ENCODE assay signal across 9 cellular contexts in the genomic region with DNA sequence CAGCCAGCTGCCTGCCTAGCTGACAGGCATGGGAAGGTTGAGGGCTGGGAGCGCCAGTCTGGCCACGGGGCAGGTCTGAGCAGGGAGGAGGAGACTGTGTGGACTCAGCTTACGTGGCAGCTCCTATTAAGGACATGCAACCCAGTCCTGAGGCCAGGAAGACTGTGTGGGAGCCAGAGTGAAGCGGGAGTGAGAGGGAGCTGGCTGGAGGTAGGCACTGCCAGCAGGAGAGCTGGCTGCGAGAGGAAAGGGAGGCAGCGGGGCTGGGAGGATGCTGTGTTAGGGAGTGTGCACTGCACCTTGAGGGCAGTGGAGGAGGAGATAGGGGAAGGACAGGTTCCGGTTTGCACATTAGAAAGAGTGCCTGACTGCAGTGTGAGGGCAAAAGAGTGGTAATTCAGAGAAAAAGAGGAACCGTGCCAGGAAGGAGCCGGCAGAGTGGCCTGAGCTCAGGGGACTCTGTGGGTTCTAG.
DNase-seq lines count a peak whose midpoint lies in the region; ATAC-seq, FAIRE-seq and TF ChIP-seq lines count a peak whose summit lies in the region.
"Had no signal": no experiment of that assay in that cellular context is flagged by ENCODE, and none has a peak within 500 bp of the region (broad histone marks: within the 10 kb centered on the region; RNA-seq: fewer than 3 reads in every experiment).

No MANE protein-coding gene starts in this region.

- no peak for TF ChIP-seq CTCF in H1 (IDR thresholded peaks at IDR 0.05; ENCODE audit: control extremely low read depth in 1 of 3, insufficient read depth in 1 of 3, low read depth in 1 of 3, low read length in 3 of 3)
- TF ChIP-seq CTCF in lower leg skin (IDR thresholded peaks at IDR 0.05) = no peak

- no peak overlapping the region for H3K14ac ChIP-seq in H1 (ENCODE audit: insufficient read length)

- 0 out of 2 replicates have a peak overlapping the region, but pooled peaks have one; percentile 16 for H2AK5ac ChIP-seq in H1 (ENCODE audit: low read depth, low read length)

- no peak for FAIRE-seq in H1 (lab: Jason Lieb, UNC)
- FAIRE-seq: A204.1 had no signal

- H3K9ac ChIP-seq in H1 (replicated peaks in 1 of 4; ENCODE audit: extremely low read depth in 1 of 4, low read depth in 3 of 4, low read length in 3 of 4) = no peak overlapping the region

- H3K23ac ChIP-seq in H1 (ENCODE audit: insufficient read length) = no peak overlapping the region

- no peak overlapping the region for H3K4me2 ChIP-seq in H1 (ENCODE audit: insufficient read depth in 1 of 2, low read depth in 2 of 2, low read length in 2 of 2)

- no peaks in the 10 kb centered on the region for H3K79me2 ChIP-seq in H1 (ENCODE audit: control insufficient read depth in 1 of 2, insufficient read depth in 2 of 2, low read length in 2 of 2)

- no peaks in the 10 kb centered on the region; the same call in 1 of the 2 replicates for H3K79me1 ChIP-seq in H1 (ENCODE audit: low read depth, low read length)

- DNase-seq in DMS53 (lab: John Stamatoyannopoulos, UW) = peak; percentile 18
- DNase-seq in DMS53 treated with DMSO at 0.1 percent for 48 hours (lab: John Stamatoyannopoulos, UW; ENCODE audit: unreplicated experiment) = no peak
- DNase-seq in KG1 (lab: John Stamatoyannopoulos, UW) = peak; percentile 78
- no peak for DNase-seq in H1 (ENCODE audit: low read depth in 1 of 2, low spot score in 2 of 2)
- no peak for DNase-seq in lower leg skin (ENCODE audit: low spot score in 2 of 2)
- no peak for DNase-seq in NCI-H748 treated with DMSO at 0.1 percent for 48 hours (lab: John Stamatoyannopoulos, UW)

- peaks cover 0 to 3% (median 0%) of the 10 kb centered on the region in 4 experiments; a peak in 2 of 7 replicates for H3K4me1 ChIP-seq in H1 (replicated peaks in 1 of 4; ENCODE audit: control insufficient read depth in 3 of 4, insufficient read depth in 4 of 4, low read length in 3 of 4)

- intact Hi-C loops in lower leg skin (cut with DNase I; ENCODE audit: low total_unique reads) = no loop called here

- H4K20me1 ChIP-seq in H1 (replicated peaks in 1 of 2; ENCODE audit: control insufficient read depth in 1 of 2, insufficient read depth in 2 of 2, low read length in 2 of 2) = peaks cover 0 to 9% of the 10 kb centered on the region in 2 experiments

- no peak overlapping the region for H2AFZ ChIP-seq in H1 (ENCODE audit: low read length)

- ATAC-seq in stimulated activated memory B cell treated with anti-CD40 and anti-IgM and Interleukin-4, amounts not matched to agents 10 μg/mL and 1 μg/mL and 100 μg/mL, for 72 hours = peak; percentile 90
- ATAC-seq in HG03045 (IDR thresholded peaks at IDR 0.05; ENCODE audit: unreplicated experiment) = no peak

- no peak overlapping the region for H4K5ac ChIP-seq in H1 (ENCODE audit: insufficient read length, low read depth, low read length)

- no peak overlapping the region for H2BK12ac ChIP-seq in H1 (ENCODE audit: low read depth, low read length)

- TF ChIP-seq POLR2A in H1 (IDR thresholded peaks at IDR 0.05; ENCODE audit: control extremely low read depth in 1 of 2, low read depth in 2 of 2, low read length in 2 of 2) (no peak), lower leg skin (IDR thresholded peaks at IDR 0.05) (no peak)

- H3K36me3 ChIP-seq in H1 (ENCODE audit: control insufficient read depth in 2 of 4, insufficient read depth in 4 of 4, low read length in 3 of 4) = no peaks in the 10 kb centered on the region; a peak in 2 of 8 replicates

- peak overlapping the region; percentile 46 for H3K4me3 Mint-ChIP-seq in stimulated activated memory B cell treated with anti-CD40 and anti-IgM and Interleukin-4, amounts not matched to agents 10 μg/mL and 1 μg/mL and 100 μg/mL, for 72 hours

- no peaks in the 10 kb centered on the region for H3K9me3 ChIP-seq in H1 (ENCODE audit: insufficient read depth in 2 of 2, low read depth in 1 of 2, low read length in 1 of 2)

- H4K91ac ChIP-seq in H1 (replicated peaks; ENCODE audit: insufficient read length, low read length) = no peak overlapping the region

- H3K27me3 Mint-ChIP-seq in stimulated activated memory B cell treated with anti-CD40 and anti-IgM and Interleukin-4, amounts not matched to agents 10 μg/mL and 1 μg/mL and 100 μg/mL, for 72 hours = no peaks in the 10 kb centered on the region

- H3K4me3 ChIP-seq in H1 (ENCODE audit: extremely low read depth in 1 of 4, insufficient read depth in 2 of 4, low read depth in 3 of 4, low read length in 4 of 4) (no peak overlapping the region), lower leg skin (ENCODE audit: low read depth, poor library complexity, severe bottlenecking) (no peak overlapping the region)

- no peak overlapping the region for H2BK20ac ChIP-seq in H1 (ENCODE audit: low read length)

- peak overlapping the region; percentile 18 for H3K27ac Mint-ChIP-seq in stimulated activated memory B cell treated with anti-CD40 and anti-IgM and Interleukin-4, amounts not matched to agents 10 μg/mL and 1 μg/mL and 100 μg/mL, for 72 hours

- POLR2A ChIA-PET in H1 (lab: Charles Lee; ENCODE audit: partially characterized antibody) = interaction anchor here (1.0 to 4.2 kb wide), 2 partner anchors 11 to 14 kb away, joined by 3 to 23 read pairs; no protein-coding TSS in a partner anchor

- H3K23me2 ChIP-seq in H1 (ENCODE audit: low read depth, low read length) = peaks cover 10% of the 10 kb centered on the region

- peaks cover 0 to 2% (median 0%) of the 10 kb centered on the region in 4 experiments; a peak in 1 of 7 replicates for H3K27me3 ChIP-seq in H1 (replicated peaks in 1 of 4; ENCODE audit: control insufficient read depth in 3 of 4, extremely low read depth in 1 of 4, insufficient read depth in 3 of 4, low read length in 3 of 4)

- no peak overlapping the region for H3K27ac ChIP-seq in H1 (ENCODE audit: low read depth, low read length)

- CTCF ChIA-PET in H1 (lab: Charles Lee; ENCODE audit: partially characterized antibody) = interaction anchor here (0.6 to 17.8 kb wide), 10 partner anchors 9 to 211 kb away, joined by 3 to 210 read pairs (median 4); no protein-coding TSS in a partner anchor

- H3K4me1 Mint-ChIP-seq in stimulated activated memory B cell treated with anti-CD40 and anti-IgM and Interleukin-4, amounts not matched to agents 10 μg/mL and 1 μg/mL and 100 μg/mL, for 72 hours = peaks cover 26% of the 10 kb centered on the region

- no peak overlapping the region for H3K56ac ChIP-seq in H1 (replicated peaks; ENCODE audit: insufficient read length, low read depth, low read length)

- 89% methylated on average over 9 of the region's 9 CpGs; no CpG with 5 or more reads in 1 of the 2 experiments for WGBS in H1 (ENCODE audit: extremely low coverage in 1 of 2, insufficient coverage in 1 of 2, insufficient read length in 1 of 2, insufficient replicate concordance in 2 of 2, low coverage in 1 of 2, low lambda C conversion rate in 2 of 2, missing lambda C conversion rate in 1 of 2), 2 experiments
- WGBS in lower leg skin, 2 donors = 37 to 56% methylated on average over 9 of the region's 9 CpGs

- TF ChIP-seq EP300 in H1 (IDR thresholded peaks at IDR 0.05; ENCODE audit: borderline replicate concordance in 1 of 2, low read depth in 2 of 2, low read length in 2 of 2) = no peak

- H2BK120ac ChIP-seq in H1 (replicated peaks; ENCODE audit: low read depth, low read length) = no peak overlapping the region

- no peak overlapping the region for H3K18ac ChIP-seq in H1 (ENCODE audit: extremely low read depth, low read length)

- no peak overlapping the region for H3K4ac ChIP-seq in H1 (replicated peaks; ENCODE audit: insufficient read length, low read depth, low read length)

- H3K9me3 Mint-ChIP-seq in stimulated activated memory B cell treated with anti-CD40 and anti-IgM and Interleukin-4, amounts not matched to agents 10 μg/mL and 1 μg/mL and 100 μg/mL, for 72 hours = no peaks in the 10 kb centered on the region

- H2BK5ac ChIP-seq in H1 (ENCODE audit: low read depth, low read length) = no peak overlapping the region

- TF ChIP-seq RAD21 in H1 (IDR thresholded peaks at IDR 0.05 in 1 of 2, conservative IDR thresholded peaks at IDR 0.05 in 1 of 2; ENCODE audit: low read depth in 2 of 2, low read length in 2 of 2) = no peak

- H3K36me3 Mint-ChIP-seq in stimulated activated memory B cell treated with anti-CD40 and anti-IgM and Interleukin-4, amounts not matched to agents 10 μg/mL and 1 μg/mL and 100 μg/mL, for 72 hours = no peaks in the 10 kb centered on the region

- peak overlapping the region; percentile 81; the same call in 1 of the 2 replicates for H2BK15ac ChIP-seq in H1 (ENCODE audit: low read length)

- H4K8ac ChIP-seq in H1 (ENCODE audit: extremely low read depth, insufficient read depth, low read length) = no peak overlapping the region

TF ChIP-seq in H1, 55 proteins besides CTCF, POLR2A, EP300 and RAD21:
- TF ChIP-seq RFX5 (IDR thresholded peaks at IDR 0.05; ENCODE audit: borderline replicate concordance, low read depth, low read length) = no peak
- no peak for TF ChIP-seq ZNF274 (IDR thresholded peaks at IDR 0.05; ENCODE audit: borderline replicate concordance, extremely low read depth, low read length)
- no peak for TF ChIP-seq HDAC6 (IDR thresholded peaks at IDR 0.05; ENCODE audit: low read depth, low read length)

Comparison
In these comparisons a context has a peak if more than half of its experiments do, and no peak if none do; other contexts are left out.
1. DNase-seq: peak in DMS53 (single experiment) and KG1 (single experiment); none in DMS53 treated with DMSO at 0.1 percent for 48 hours (single experiment), H1 (0 of 2), lower leg skin (0 of 2) and NCI-H748 treated with DMSO at 0.1 percent for 48 hours (single experiment).